ENCODE assay signal across 15 cellular contexts in the genomic region with DNA sequence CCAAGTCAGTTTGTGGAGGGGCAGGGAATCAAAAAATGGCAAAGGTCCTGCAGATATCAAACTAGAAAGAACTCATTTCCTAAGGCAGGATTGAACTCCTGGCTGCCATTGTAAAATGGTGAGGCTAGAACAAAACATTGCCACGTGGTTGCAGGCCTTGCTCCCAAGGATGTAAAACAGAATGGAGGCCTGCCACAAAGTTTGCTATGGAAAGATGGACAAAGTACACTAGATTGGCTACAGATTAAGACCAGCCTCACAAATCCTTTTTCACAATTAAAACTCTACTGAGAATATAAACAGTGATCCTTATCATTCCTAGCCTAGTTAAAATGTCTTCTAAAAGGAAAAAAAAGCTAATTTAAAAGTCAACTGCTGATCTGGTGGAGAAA. TPM values are rescaled to one million over a fixed set of nuclear protein-coding genes. Genes with fewer than 3 reads are reported as not detected.
DNase-seq lines count a peak whose midpoint lies in the region; ATAC-seq and TF ChIP-seq lines count a peak whose summit lies in the region.
"Had no signal": no experiment of that assay in that cellular context is flagged by ENCODE, and none has a peak within 500 bp of the region (broad histone marks: within the 10 kb centered on the region; RNA-seq: fewer than 3 reads in every experiment).

No MANE protein-coding gene starts in this region.

- no peak overlapping the region for H3K4me3 Mint-ChIP-seq in osteocyte (ENCODE audit: unreplicated experiment)
- H3K4me3 Mint-ChIP-seq: endodermal cell, T-helper 17 cell had no signal

- H3K27me3 ChIP-seq in left ventricle myocardium inferior (ENCODE audit: low read depth) (no peaks in the 10 kb centered on the region), SU-DHL-6 (ENCODE audit: low read length) (no peaks in the 10 kb centered on the region), upper lobe of right lung (no peaks in the 10 kb centered on the region)
- H3K27me3 ChIP-seq: MG63 had no signal

- peaks cover 42% of the 10 kb centered on the region; the same call in 1 of the 2 replicates for H3K79me2 ChIP-seq in SU-DHL-6 (ENCODE audit: insufficient read depth, low read length)

- no peak for TF ChIP-seq CTCF in left ventricle myocardium inferior (IDR thresholded peaks at IDR 0.05; ENCODE audit: borderline replicate concordance)
- TF ChIP-seq CTCF in SU-DHL-6 (IDR thresholded peaks at IDR 0.05; ENCODE audit: insufficient read depth, low read length, poor library complexity, severe bottlenecking) = no peak
- TF ChIP-seq CTCF in osteocyte (IDR thresholded peaks at IDR 0.05) = no peak
- no peak for TF ChIP-seq CTCF in upper lobe of right lung (IDR thresholded peaks at IDR 0.05)

- H3K9ac ChIP-seq in SU-DHL-6 (ENCODE audit: low read length) = peak overlapping the region; percentile 61

- H3K9me3 Mint-ChIP-seq in osteocyte (ENCODE audit: unreplicated experiment) = peaks cover 12% of the 10 kb centered on the region

- peak overlapping the region; percentile 29 for H3K27ac Mint-ChIP-seq in osteocyte (ENCODE audit: unreplicated experiment)
- H3K27ac Mint-ChIP-seq: endodermal cell, T-helper 17 cell had no signal

- H3K36me3 Mint-ChIP-seq in osteocyte (ENCODE audit: unreplicated experiment) = peaks cover 18% of the 10 kb centered on the region

- H3K4me3 ChIP-seq in left ventricle myocardium inferior = no peak overlapping the region
- H3K4me3 ChIP-seq in SU-DHL-6 (ENCODE audit: insufficient read depth, low read length, poor library complexity, severe bottlenecking) = peak overlapping the region; percentile 46
- H3K4me3 ChIP-seq in upper lobe of right lung = no peak overlapping the region
- H3K4me3 ChIP-seq: MG63 had no signal

- intact Hi-C loops in left ventricle myocardium inferior (cut with micrococcal nuclease) = no loop called here
- intact Hi-C loops in left ventricle myocardium superior (cut with micrococcal nuclease) = no loop called here
- intact Hi-C loops in upper lobe of right lung (cut with DNase I) = no loop called here

- ATAC-seq in left ventricle myocardium superior = no peak
- ATAC-seq in upper lobe of right lung = no peak
- no peak for ATAC-seq in HG03439 (IDR thresholded peaks at IDR 0.05; ENCODE audit: unreplicated experiment)
- ATAC-seq in GM21786 (IDR thresholded peaks at IDR 0.05; ENCODE audit: unreplicated experiment) = no peak
- ATAC-seq: stimulated activated naive CD8-positive, alpha-beta T cell treated with anti-CD3 and anti-CD28 coated beads, Interleukin-15, Interleukin-2, amounts not matched to agents 100 U/mL and 50 U/mL, for 24 hours; T-helper 17 cell had no signal

- no peak overlapping the region for H2AFZ ChIP-seq in SU-DHL-6 (ENCODE audit: low read depth, low read length, severe bottlenecking)

- peak overlapping the region; percentile 96 for H3K4me2 ChIP-seq in SU-DHL-6 (ENCODE audit: low read depth, low read length, poor library complexity, severe bottlenecking)

- no peak for DNase-seq in left ventricle myocardium inferior
- no peak for DNase-seq in left ventricle myocardium superior
- DNase-seq in osteocyte (ENCODE audit: extremely low spot score, unreplicated experiment) = no peak
- no peak for DNase-seq in upper lobe of right lung
- no peak for DNase-seq in activated CD4-positive, CD25-positive, alpha-beta regulatory T cell (lab: John Stamatoyannopoulos, UW)
- DNase-seq: caudate nucleus; endodermal cell; MG63; NCI-H2029 treated with DMSO at 0.1 percent for 48 hours; NCI-H526; stimulated activated naive CD8-positive, alpha-beta T cell treated with anti-CD3 and anti-CD28 coated beads, Interleukin-15, Interleukin-2, amounts not matched to agents 100 U/mL and 50 U/mL, for 24 hours; T-helper 17 cell had no signal

- H3K27me3 Mint-ChIP-seq in osteocyte (ENCODE audit: unreplicated experiment) = no peaks in the 10 kb centered on the region
- H3K27me3 Mint-ChIP-seq: T-helper 17 cell had no signal

- H3F3A ChIP-seq in SU-DHL-6 (ENCODE audit: insufficient read depth) = peaks cover 33% of the 10 kb centered on the region

- no peaks in the 10 kb centered on the region for H3K9me2 ChIP-seq in SU-DHL-6 (replicated peaks; ENCODE audit: insufficient read depth, low read length)

- H3K27ac ChIP-seq in left ventricle myocardium inferior (replicated peaks) (peak overlapping the region; percentile 86), SU-DHL-6 (ENCODE audit: low read depth, low read length) (peak overlapping the region; percentile 100), upper lobe of right lung (peak overlapping the region; percentile 67)

- peaks cover 20% of the 10 kb centered on the region for H3K36me3 ChIP-seq in left ventricle myocardium inferior
- peaks cover 3% of the 10 kb centered on the region; the same call in 1 of the 2 replicates for H3K36me3 ChIP-seq in SU-DHL-6 (ENCODE audit: low read length)
- no peaks in the 10 kb centered on the region for H3K36me3 ChIP-seq in upper lobe of right lung
- H3K36me3 ChIP-seq: MG63 had no signal

- H3K9me3 ChIP-seq in left ventricle myocardium inferior (replicated peaks) (peaks cover 43% of the 10 kb centered on the region), SU-DHL-6 (ENCODE audit: insufficient read depth, low read length) (no peaks in the 10 kb centered on the region), upper lobe of right lung (peaks cover 6% of the 10 kb centered on the region)

- H3K4me1 ChIP-seq in left ventricle myocardium inferior (peaks cover 55% of the 10 kb centered on the region), upper lobe of right lung (peaks cover 18% of the 10 kb centered on the region)

- no peaks in the 10 kb centered on the region for H4K20me1 ChIP-seq in SU-DHL-6 (ENCODE audit: low read depth, low read length)

- H3K4me1 Mint-ChIP-seq in osteocyte (ENCODE audit: unreplicated experiment) = peaks cover 22% of the 10 kb centered on the region

RNA-seq across cellular contexts. Expression of a gene that starts 30.9 kb away (rescaled TPM):
- total RNA-seq in left ventricle myocardium inferior (63.2 TPM), left ventricle myocardium superior (71.0 TPM), osteocyte (61.2 and 64.3 TPM in 2 replicates), upper lobe of right lung (91.8 TPM)

RNA-seq across cellular contexts. Expression of a gene that starts 31.2 kb away (rescaled TPM):
- total RNA-seq in left ventricle myocardium inferior = 71.3 TPM
- total RNA-seq in left ventricle myocardium superior = 64.5 TPM
- total RNA-seq in osteocyte = 69.5 and 70.0 TPM in 2 replicates
- 58.2 TPM for total RNA-seq in upper lobe of right lung
